Comparison of ENCODE assay signal across 1 cellular context in genomic region chr1:204366759-204367158, GRCh38.
TF ChIP-seq lines count a peak whose summit lies in the region.

No MANE protein-coding gene starts in this region.

TF ChIP-seq in SK-N-SH treated with all-trans-retinoic acid at 6 μM for 48 hours, 23 proteins besides CTCF, POLR2A, EP300 and RAD21 (continued from another document):
- no peak for TF ChIP-seq PATZ1 (CRISPR knock-in tag; IDR thresholded peaks at IDR 0.05; ENCODE audit: borderline replicate concordance)
- no peak for TF ChIP-seq ZFP3 (CRISPR knock-in tag; IDR thresholded peaks at IDR 0.05)
- no peak for TF ChIP-seq OSR1 (CRISPR knock-in tag; IDR thresholded peaks at IDR 0.05)
- no peak for TF ChIP-seq BACH2 (CRISPR knock-in tag; IDR thresholded peaks at IDR 0.05; ENCODE audit: borderline replicate concordance)
- no peak for TF ChIP-seq ARNTL (CRISPR knock-in tag; IDR thresholded peaks at IDR 0.05; ENCODE audit: borderline replicate concordance, low read depth)
